In genomic region chr22:46147471-46148267, GRCh38 we compare ENCODE assay signal across 1 cellular context.
TF ChIP-seq lines count a peak whose summit lies in the region.

No MANE protein-coding gene starts in this region.

TF ChIP-seq in HepG2, 621 proteins besides CTCF, POLR2A, EP300 and RAD21 (continued from another document and continues in another):
- no peak for TF ChIP-seq ZNF512 (CRISPR knock-in tag; IDR thresholded peaks at IDR 0.05)
- no peak for TF ChIP-seq ZNF280D (CRISPR knock-in tag; IDR thresholded peaks at IDR 0.05)
- peak; percentile 63; the same call in 1 of the 2 replicates for TF ChIP-seq ZNF879 (CRISPR knock-in tag; IDR thresholded peaks at IDR 0.05)
- no peak for TF ChIP-seq GPBP1L1 (CRISPR knock-in tag; IDR thresholded peaks at IDR 0.05)
- no peak for TF ChIP-seq NFE2 (CRISPR knock-in tag; IDR thresholded peaks at IDR 0.05)
- TF ChIP-seq ZNF282 (IDR thresholded peaks at IDR 0.05; ENCODE audit: partially characterized antibody), result no peak
- no peak for TF ChIP-seq HDAC6 (IDR thresholded peaks at IDR 0.05; ENCODE audit: low read depth, low read length)
- no peak for TF ChIP-seq ZNF180 (CRISPR knock-in tag; IDR thresholded peaks at IDR 0.05; ENCODE audit: borderline replicate concordance, low read depth)
- no peak for TF ChIP-seq YY1 (IDR thresholded peaks at IDR 0.05; ENCODE audit: insufficient read depth, insufficient replicate concordance, low read depth, low read length)
- TF ChIP-seq SP140L (CRISPR knock-in tag; IDR thresholded peaks at IDR 0.05; ENCODE audit: borderline replicate concordance), result no peak
- 0 out of 2 replicates have a peak, but pooled peaks have one; percentile 41 for TF ChIP-seq EED (CRISPR knock-in tag; IDR thresholded peaks at IDR 0.05)
- peak; percentile 54 for TF ChIP-seq ZBTB42 (CRISPR knock-in tag; IDR thresholded peaks at IDR 0.05)
- no peak for TF ChIP-seq ZC3H13 (CRISPR knock-in tag; IDR thresholded peaks at IDR 0.05)
- TF ChIP-seq AHR (CRISPR knock-in tag; IDR thresholded peaks at IDR 0.05), result no peak
- 0 out of 2 replicates have a peak, but pooled peaks have one; percentile 35 for TF ChIP-seq KMT2A (CRISPR knock-in tag; IDR thresholded peaks at IDR 0.05)
- TF ChIP-seq MAZ (IDR thresholded peaks at IDR 0.05; ENCODE audit: borderline replicate concordance, low read depth, low read length), result no peak
- peak; percentile 81 for TF ChIP-seq MAZ (CRISPR knock-in tag; IDR thresholded peaks at IDR 0.05; ENCODE audit: low read depth)
- peak; percentile 47 for TF ChIP-seq ASH2L (IDR thresholded peaks at IDR 0.05; ENCODE audit: insufficient read length, low read depth, low read length)
- TF ChIP-seq CREM (IDR thresholded peaks at IDR 0.05), result no peak
- TF ChIP-seq CREM (CRISPR knock-in tag; IDR thresholded peaks at IDR 0.05), result no peak
- TF ChIP-seq ZNF773 (CRISPR knock-in tag; IDR thresholded peaks at IDR 0.05; ENCODE audit: borderline replicate concordance), result no peak
- no peak for TF ChIP-seq ZBTB40 (IDR thresholded peaks at IDR 0.05)
- peak; percentile 71; the same call in 1 of the 2 replicates for TF ChIP-seq ZBTB40 (CRISPR knock-in tag; IDR thresholded peaks at IDR 0.05)
- TF ChIP-seq DZIP1 (CRISPR knock-in tag; IDR thresholded peaks at IDR 0.05), result peak; percentile 61; the same call in 1 of the 2 replicates
- TF ChIP-seq LCORL (IDR thresholded peaks at IDR 0.05), result no peak
- TF ChIP-seq LCORL (CRISPR knock-in tag; IDR thresholded peaks at IDR 0.05), result peak; percentile 83; the same call in 1 of the 2 replicates
- peak; percentile 56 for TF ChIP-seq KDM6A (CRISPR knock-in tag; IDR thresholded peaks at IDR 0.05; ENCODE audit: low read depth)
- TF ChIP-seq ZNF839 (CRISPR knock-in tag; IDR thresholded peaks at IDR 0.05; ENCODE audit: borderline replicate concordance), result no peak; the same call in 1 of the 2 replicates
- no peak for TF ChIP-seq HOXD1 (CRISPR knock-in tag; IDR thresholded peaks at IDR 0.05)
- TF ChIP-seq ZMAT3 (CRISPR knock-in tag; conservative IDR thresholded peaks at IDR 0.05), result peak; percentile 66
- no peak for TF ChIP-seq ZNF512B (CRISPR knock-in tag; IDR thresholded peaks at IDR 0.05; ENCODE audit: borderline replicate concordance)
- no peak for TF ChIP-seq MIER2 (CRISPR knock-in tag; IDR thresholded peaks at IDR 0.05)
- no peak for TF ChIP-seq ZNF354B (CRISPR knock-in tag; IDR thresholded peaks at IDR 0.05)
- no peak for TF ChIP-seq NPAS2 (CRISPR knock-in tag; IDR thresholded peaks at IDR 0.05; ENCODE audit: borderline replicate concordance)
- no peak for TF ChIP-seq FOXJ3 (CRISPR knock-in tag; IDR thresholded peaks at IDR 0.05; ENCODE audit: borderline replicate concordance)
- no peak for TF ChIP-seq SETDB1 (CRISPR knock-in tag; IDR thresholded peaks at IDR 0.05; ENCODE audit: borderline replicate concordance)
- TF ChIP-seq RFXAP (CRISPR knock-in tag; IDR thresholded peaks at IDR 0.05; ENCODE audit: borderline replicate concordance), result no peak
- peak; percentile 70 for TF ChIP-seq ZNF607 (CRISPR knock-in tag; IDR thresholded peaks at IDR 0.05; ENCODE audit: borderline replicate concordance)
- no peak for TF ChIP-seq ZNF33B (CRISPR knock-in tag; IDR thresholded peaks at IDR 0.05)
